ENCODE assay signal across 17 cellular contexts in the genomic region with DNA sequence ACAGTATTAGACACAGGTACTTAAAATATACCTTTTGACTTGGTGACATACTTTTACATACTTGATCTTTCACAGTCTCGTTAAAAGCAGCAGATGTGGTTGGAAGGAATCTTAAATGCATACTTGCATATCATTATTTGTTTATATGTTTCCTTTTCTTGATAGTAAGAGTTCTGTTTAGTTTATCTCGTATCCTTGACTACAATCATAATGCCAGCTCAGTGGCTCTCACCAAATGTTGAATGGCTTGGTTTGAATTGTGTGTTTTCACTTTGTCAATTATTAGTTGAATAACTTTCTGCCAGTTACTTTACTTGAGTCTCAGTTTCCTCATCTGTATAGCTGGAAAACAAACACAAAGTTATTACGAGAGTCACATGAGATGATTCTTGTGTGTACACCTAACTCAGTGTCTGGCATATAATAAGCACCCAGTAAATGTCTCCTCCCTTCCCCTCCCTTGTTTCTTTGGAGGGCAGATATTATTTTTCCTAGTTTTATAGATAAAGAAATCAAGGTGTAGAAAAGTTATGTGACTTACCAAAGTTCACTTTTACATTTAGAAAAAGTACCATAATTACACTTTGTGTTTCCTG.
"Had no signal": no experiment of that assay in that cellular context is flagged by ENCODE, and none has a peak within 500 bp of the region (broad histone marks: within the 10 kb centered on the region; RNA-seq: fewer than 3 reads in every experiment).

No MANE protein-coding gene starts in this region.

- H3K4me2 ChIP-seq: neural progenitor cell had no signal

- H3K27ac ChIP-seq: breast epithelium, gastrocnemius medialis, heart right ventricle, neural progenitor cell, pancreas, tibial nerve had no signal

- H3K4me3 ChIP-seq: breast epithelium, gastrocnemius medialis, heart right ventricle, neural progenitor cell, pancreas, tibial nerve had no signal

- H3K9me3 Mint-ChIP-seq: activated naive CD4-positive, alpha-beta T cell treated with anti-CD3 and anti-CD28 coated beads, Interleukin-2, amount 50 U/mL, for 24 hours; activated T-cell treated with anti-CD3 and anti-CD28 coated beads, Interleukin-2, amount 50 U/mL, for 24 hours; stimulated activated effector memory CD8-positive, alpha-beta T cell treated with anti-CD3 and anti-CD28 coated beads, Interleukin-12 subunit alpha, Interleukin-12 subunit beta, amount 100 ng/mL, for 72 hours had no signal

- H3K36me3 ChIP-seq: breast epithelium, gastrocnemius medialis, heart right ventricle, neural progenitor cell, pancreas, tibial nerve had no signal

- H3K9me3 ChIP-seq: breast epithelium, gastrocnemius medialis, heart right ventricle, pancreas, tibial nerve had no signal

- H3K27me3 ChIP-seq: breast epithelium, gastrocnemius medialis, heart right ventricle, neural progenitor cell, pancreas, tibial nerve had no signal

- H3K4me1 ChIP-seq: breast epithelium, gastrocnemius medialis, heart right ventricle, neural progenitor cell, pancreas, tibial nerve had no signal

- FAIRE-seq: endothelial cell of umbilical vein, kidney, pancreas had no signal

- H3K36me3 Mint-ChIP-seq: neural progenitor cell; stimulated activated effector memory CD8-positive, alpha-beta T cell treated with anti-CD3 and anti-CD28 coated beads, Interleukin-12 subunit alpha, Interleukin-12 subunit beta, amount 100 ng/mL, for 72 hours had no signal

- DNase-seq: activated CD4-positive, alpha-beta T cell treated with anti-CD3 and anti-CD28 coated beads, Interleukin-2, amount 50 U/mL, for 48 hours; activated CD8-positive, alpha-beta memory T cell treated with anti-CD3 and anti-CD28 coated beads, Interleukin-2, amount 10 ng/mL, durations not matched to agents 7 days and 5 days; activated effector memory CD4-positive, alpha-beta T cell treated with Interleukin-2 at 50 U/mL for 16 hours; activated T-cell treated with anti-CD3 and anti-CD28 coated beads, Interleukin-2, amount 50 U/mL, for 24 hours; amygdala; gastrocnemius medialis; heart right ventricle; kidney; pancreas; retina had no signal

- H3K9ac ChIP-seq: neural progenitor cell had no signal

- ATAC-seq: activated CD4-positive, CD25-positive, alpha-beta regulatory T cell treated with anti-CD3 and anti-CD28 coated beads, Interleukin-2, amount 50 U/mL, for 24 hours; activated CD8-positive, alpha-beta memory T cell treated with anti-CD3 and anti-CD28 coated beads, Interleukin-2, amount 10 ng/mL, durations not matched to agents 7 days and 5 days; gastrocnemius medialis; heart right ventricle; pancreas; stimulated activated effector memory CD8-positive, alpha-beta T cell treated with anti-CD3 and anti-CD28 coated beads, Interleukin-12 subunit alpha, Interleukin-12 subunit beta, amount 100 ng/mL, for 72 hours had no signal

- H3K4me1 Mint-ChIP-seq: activated naive CD4-positive, alpha-beta T cell treated with anti-CD3 and anti-CD28 coated beads, Interleukin-2, amount 50 U/mL, for 24 hours; stimulated activated effector memory CD8-positive, alpha-beta T cell treated with anti-CD3 and anti-CD28 coated beads, Interleukin-12 subunit alpha, Interleukin-12 subunit beta, amount 100 ng/mL, for 72 hours had no signal

- H3K27me3 Mint-ChIP-seq: activated CD8-positive, alpha-beta memory T cell treated with anti-CD3 and anti-CD28 coated beads, Interleukin-2, amount 10 ng/mL, durations not matched to agents 7 days and 5 days; activated naive CD4-positive, alpha-beta T cell treated with anti-CD3 and anti-CD28 coated beads, Interleukin-2, amount 50 U/mL, for 24 hours; activated T-cell treated with anti-CD3 and anti-CD28 coated beads, Interleukin-2, amount 50 U/mL, for 24 hours had no signal

- H3K27ac Mint-ChIP-seq: activated CD8-positive, alpha-beta memory T cell treated with anti-CD3 and anti-CD28 coated beads, Interleukin-2, amount 10 ng/mL, durations not matched to agents 7 days and 5 days; activated naive CD4-positive, alpha-beta T cell treated with anti-CD3 and anti-CD28 coated beads, Interleukin-2, amount 50 U/mL, for 24 hours; activated T-cell treated with anti-CD3 and anti-CD28 coated beads, Interleukin-2, amount 50 U/mL, for 24 hours; neural progenitor cell; stimulated activated effector memory CD8-positive, alpha-beta T cell treated with anti-CD3 and anti-CD28 coated beads, Interleukin-12 subunit alpha, Interleukin-12 subunit beta, amount 100 ng/mL, for 72 hours had no signal

- H2AFZ ChIP-seq: neural progenitor cell had no signal

- H3K4me3 Mint-ChIP-seq: activated CD8-positive, alpha-beta memory T cell treated with anti-CD3 and anti-CD28 coated beads, Interleukin-2, amount 10 ng/mL, durations not matched to agents 7 days and 5 days; activated naive CD4-positive, alpha-beta T cell treated with anti-CD3 and anti-CD28 coated beads, Interleukin-2, amount 50 U/mL, for 24 hours; activated T-cell treated with anti-CD3 and anti-CD28 coated beads, Interleukin-2, amount 50 U/mL, for 24 hours; neural progenitor cell; stimulated activated effector memory CD8-positive, alpha-beta T cell treated with anti-CD3 and anti-CD28 coated beads, Interleukin-12 subunit alpha, Interleukin-12 subunit beta, amount 100 ng/mL, for 72 hours had no signal
